In genomic region chr20:24364464-24364863, GRCh38 we compare ENCODE assay signal across 22 cellular contexts.
DNase-seq lines count a peak whose midpoint lies in the region; ATAC-seq lines count a peak whose summit lies in the region.
"Had no signal": no experiment of that assay in that cellular context is flagged by ENCODE, and none has a peak within 500 bp of the region (broad histone marks: within the 10 kb centered on the region; RNA-seq: fewer than 3 reads in every experiment).

No MANE protein-coding gene starts in this region.

- H3K27ac Mint-ChIP-seq in activated T-cell treated with anti-CD3 and anti-CD28 coated beads, Interleukin-2, amount 50 U/mL, for 24 hours: no peak overlapping the region
- H3K27ac Mint-ChIP-seq: mesothelial cell of epicardium had no signal

- no peaks in the 10 kb centered on the region for H3K27me3 Mint-ChIP-seq in activated T-cell treated with anti-CD3 and anti-CD28 coated beads, Interleukin-2, amount 50 U/mL, for 24 hours

- no peak for ATAC-seq in GM19324 (IDR thresholded peaks at IDR 0.05; ENCODE audit: low FRiP score, unreplicated experiment)
- ATAC-seq: left ventricle myocardium superior; naive thymus-derived CD4-positive, alpha-beta T cell; SK-N-SH treated with all-trans-retinoic acid at 6 μM for 48 hours; stimulated activated naive CD8-positive, alpha-beta T cell treated with anti-CD3 and anti-CD28 coated beads, Interleukin-15, Interleukin-2, amounts not matched to agents 100 U/mL and 50 U/mL, for 24 hours had no signal

- peaks cover 3% of the 10 kb centered on the region for H3K4me1 Mint-ChIP-seq in activated T-cell treated with anti-CD3 and anti-CD28 coated beads, Interleukin-2, amount 50 U/mL, for 24 hours (ENCODE audit: low read depth)
- H3K4me1 Mint-ChIP-seq: mesothelial cell of epicardium had no signal

- H3K4me3 Mint-ChIP-seq in activated T-cell treated with anti-CD3 and anti-CD28 coated beads, Interleukin-2, amount 50 U/mL, for 24 hours: no peak overlapping the region
- H3K4me3 Mint-ChIP-seq: mesothelial cell of epicardium; naive thymus-derived CD4-positive, alpha-beta T cell had no signal

- H3K9me3 Mint-ChIP-seq in activated T-cell treated with anti-CD3 and anti-CD28 coated beads, Interleukin-2, amount 50 U/mL, for 24 hours: peaks cover 3% of the 10 kb centered on the region

- peaks cover 2% of the 10 kb centered on the region for H3K36me3 Mint-ChIP-seq in activated T-cell treated with anti-CD3 and anti-CD28 coated beads, Interleukin-2, amount 50 U/mL, for 24 hours (ENCODE audit: low read depth)
- H3K36me3 Mint-ChIP-seq: mesothelial cell of epicardium had no signal

- H3K27ac ChIP-seq in substantia nigra (ENCODE audit: low read depth, low read length, poor library complexity, severe bottlenecking): peak overlapping the region; percentile 1
- H3K27ac ChIP-seq: vagina had no signal

- DNase-seq in NCI-H1092 treated with DMSO at 0.1 percent for 48 hours (lab: John Stamatoyannopoulos, UW) (peak; percentile 19), NCI-H1092 (lab: John Stamatoyannopoulos, UW) (no peak), NCI-H345 treated with DMSO at 0.1 percent for 48 hours (lab: John Stamatoyannopoulos, UW; ENCODE audit: unreplicated experiment) (peak; percentile 87), SHP77 treated with DMSO at 0.1 percent for 48 hours (lab: John Stamatoyannopoulos, UW) (peak; percentile 92), substantia nigra (lab: John Stamatoyannopoulos, UW) (no peak), activated gamma-delta T cell treated with Interleukin-2 at 50 U/mL for 16 hours (no peak)
- DNase-seq in activated T-cell treated with anti-CD3 and anti-CD28 coated beads, Interleukin-2, amount 50 U/mL, for 24 hours: no peak
- DNase-seq: activated CD4-positive, alpha-beta T cell treated with anti-CD3 and anti-CD28 coated beads for 48 hours; activated gamma-delta T cell; activated T-cell treated with anti-CD3 and anti-CD28 coated beads, Interleukin-2, amount 50 U/mL, for 1 hour; cerebellar nuclear complex; left ventricle myocardium superior; naive thymus-derived CD4-positive, alpha-beta T cell; NCI-H1048; NCI-H2081; NCI-H524; nucleus accumbens; stimulated activated naive CD8-positive, alpha-beta T cell treated with anti-CD3 and anti-CD28 coated beads, Interleukin-15, Interleukin-2, amounts not matched to agents 100 U/mL and 50 U/mL, for 24 hours had no signal

Comparison
In these comparisons a context has a peak if more than half of its experiments do, and no peak if none do; other contexts are left out.
1. DNase-seq: peak in NCI-H1092 treated with DMSO at 0.1 percent for 48 hours (single experiment), NCI-H345 treated with DMSO at 0.1 percent for 48 hours (single experiment) and SHP77 treated with DMSO at 0.1 percent for 48 hours (single experiment); none in NCI-H1092 (single experiment), substantia nigra (0 of 49), activated T-cell treated with anti-CD3 and anti-CD28 coated beads, Interleukin-2, amount 50 U/mL, for 24 hours (single experiment) and activated gamma-delta T cell treated with Interleukin-2 at 50 U/mL for 16 hours (single experiment).